ENCODE assay signal across 25 cellular contexts in genomic region chr12:84857809-84858208, GRCh38. TPM values are rescaled to one million over a fixed set of nuclear protein-coding genes. Genes with fewer than 3 reads are reported as not detected.
"Had no signal": no experiment of that assay in that cellular context is flagged by ENCODE, and none has a peak within 500 bp of the region (broad histone marks: within the 10 kb centered on the region; RNA-seq: fewer than 3 reads in every experiment).

No MANE protein-coding gene starts in this region.

- H3K4me3 ChIP-seq: hepatocyte, left ventricle myocardium inferior, ovary, prostate gland, stomach, suprapubic skin, tibial nerve had no signal

- H3K36me3 ChIP-seq: left ventricle myocardium inferior, neutrophil, ovary, prostate gland, stomach, suprapubic skin, tibial nerve had no signal

- H3K4me2 ChIP-seq: hepatocyte had no signal

- H3K27me3 ChIP-seq: hepatocyte, neutrophil, ovary, stomach, suprapubic skin, tibial nerve had no signal

- H2AFZ ChIP-seq: hepatocyte had no signal

- FAIRE-seq: astrocyte, TTC549, urothelium cell line had no signal

- H3K79me2 ChIP-seq: hepatocyte had no signal

- H3K27ac ChIP-seq: hepatocyte, left ventricle myocardium inferior, neutrophil, ovary, prostate gland, stomach, suprapubic skin, tibial nerve had no signal

- H3K9me3 ChIP-seq: left ventricle myocardium inferior, neutrophil, ovary, prostate gland, stomach, tibial nerve had no signal

- H3K4me1 ChIP-seq: left ventricle myocardium inferior, prostate gland, stomach, suprapubic skin, tibial nerve had no signal

- DNase-seq: activated B cell treated with CpG ODN at 0.5 μM for 24 hours; activated CD4-positive, alpha-beta T cell treated with anti-CD3 and anti-CD28 coated beads for 36 hours; activated CD4-positive, alpha-beta T cell treated with anti-CD3 and anti-CD28 coated beads, Interleukin-2, amount 50 U/mL, for 4 hours; activated CD8-positive, alpha-beta memory T cell treated with anti-CD3 and anti-CD28 coated beads for 24 hours; activated CD8-positive, alpha-beta memory T cell treated with anti-CD3 and anti-CD28 coated beads, Interleukin-2, amount 50 U/mL, for 4 hours; activated T-cell treated with anti-CD3 and anti-CD28 coated beads, Interleukin-2, amount 50 U/mL, for 24 hours; cerebellar nuclear complex; cortex of kidney; immature natural killer cell; kidney glomerular epithelial cell; left ventricle myocardium inferior; midbrain; ovary; stimulated activated CD4-positive, alpha-beta T cell treated with anti-CD3 and anti-CD28 coated beads, Interleukin-4, amount 100 ng/mL, for 4 hours; stomach; T-cell had no signal

RNA-seq across cellular contexts. Expression of gene SLC6A15, which starts 54.8 kb away (rescaled TPM):
- total RNA-seq: activated B cell treated with CpG ODN at 0.5 μM for 24 hours; activated naive CD4-positive, alpha-beta T cell treated with anti-CD3 and anti-CD28 coated beads, Interleukin-2, amount 50 U/mL, for 72 hours; left ventricle myocardium inferior had no signal
